In genomic region chr16:30996324-30996999, GRCh38 we compare ENCODE assay signal across 6 cellular contexts. TPM values are rescaled to one million over a fixed set of nuclear protein-coding genes. Genes with fewer than 3 reads are reported as not detected.
A peak's percentile ranks its signal among the peaks of the same experiment; 100 is the strongest.
DNase-seq lines count a peak whose midpoint lies in the region; FAIRE-seq and TF ChIP-seq lines count a peak whose summit lies in the region.

No MANE protein-coding gene starts in this region.

- H3K27ac ChIP-seq in KMS-11, result peak overlapping the region; percentile 49
- H3K27ac ChIP-seq in endothelial cell of umbilical vein (ENCODE audit: insufficient read depth, low read depth, low read length), result no peak overlapping the region
- peak overlapping the region; percentile 74 for H3K27ac ChIP-seq in skeletal muscle tissue (ENCODE audit: low read depth, low read length)

- H3K9me3 ChIP-seq in endothelial cell of umbilical vein (replicated peaks; ENCODE audit: control insufficient read depth, insufficient read depth, low read length), result no peaks in the 10 kb centered on the region
- H3K9me3 ChIP-seq in skeletal muscle tissue (ENCODE audit: control insufficient read depth in 3 of 3, low read length in 3 of 3), result no peaks in the 10 kb centered on the region

- intact Hi-C loops in endothelial cell of umbilical vein (cut with micrococcal nuclease), result loop anchor here (2.0 kb wide), 1 partner anchor 78 kb away; the partner anchor contains the start of genes ZNF646 and ZNF668

- peak; percentile 62 for FAIRE-seq in endothelial cell of umbilical vein (lab: Jason Lieb, UNC)

- TF ChIP-seq CTCF in KMS-11 (conservative IDR thresholded peaks at IDR 0.05; ENCODE audit: low read depth, low read length), result no peak
- TF ChIP-seq CTCF in endothelial cell of umbilical vein (IDR thresholded peaks at IDR 0.05; ENCODE audit: extremely low read depth in 1 of 2, insufficient read depth in 1 of 2, low read depth in 1 of 2, low read length in 2 of 2), result no peak
- TF ChIP-seq CTCF in GM10248 (IDR thresholded peaks at IDR 0.05; ENCODE audit: control extremely low read depth, extremely low read depth, low read depth, missing control alignments), result no peak

- H3K4me2 ChIP-seq in KMS-11 (peak overlapping the region; percentile 66), endothelial cell of umbilical vein (ENCODE audit: insufficient read depth, low read length) (peak overlapping the region; percentile 64)

- H3K9ac ChIP-seq in KMS-11, result peak overlapping the region; percentile 80
- H3K9ac ChIP-seq in endothelial cell of umbilical vein (replicated peaks; ENCODE audit: extremely low read depth, insufficient read depth, low read length), result peak overlapping the region; percentile 7
- H3K9ac ChIP-seq in skeletal muscle tissue (ENCODE audit: low read depth in 1 of 3, low read length in 3 of 3), result peak overlapping the region; percentile 43 to 76 (median 47)

- POLR2A ChIA-PET in endothelial cell of umbilical vein (lab: Charles Lee) (no interaction called here), GM10248 (lab: Yijun Ruan, JAX) (no interaction called here)

- H3K4me3 ChIP-seq in KMS-11 (IDR thresholded peaks at IDR 0.05; ENCODE audit: insufficient read depth, low read depth, low read length) (no peak overlapping the region), endothelial cell of umbilical vein (replicated peaks in 1 of 3; ENCODE audit: insufficient read depth in 1 of 3, low read depth in 1 of 3, low read length in 3 of 3) (peak overlapping the region; percentile 32 to 50 (median 41)), skeletal muscle tissue (ENCODE audit: low read length in 3 of 3) (peak overlapping the region; percentile 55 to 85 (median 77))

- H3K9me1 ChIP-seq in endothelial cell of umbilical vein (replicated peaks; ENCODE audit: control insufficient read depth, extremely low read depth, insufficient read depth, low read length), result no peaks in the 10 kb centered on the region

- peaks cover 4% of the 10 kb centered on the region; the same call in 1 of the 2 replicates for H3K27me3 ChIP-seq in KMS-11 (ENCODE audit: insufficient read depth, low read depth)
- no peaks in the 10 kb centered on the region for H3K27me3 ChIP-seq in endothelial cell of umbilical vein (ENCODE audit: control insufficient read depth in 2 of 2, insufficient read depth in 2 of 2, low read length in 2 of 2)
- H3K27me3 ChIP-seq in skeletal muscle tissue (ENCODE audit: control insufficient read depth in 3 of 3, insufficient read depth in 3 of 3, low read length in 3 of 3), result peaks cover 0 to 2% (median 0%) of the 10 kb centered on the region in 3 donors

- no peak for TF ChIP-seq POLR2A in endothelial cell of umbilical vein (IDR thresholded peaks at IDR 0.05; ENCODE audit: low read depth, low read length)

- dilution Hi-C loops in endothelial cell of umbilical vein (cut with MboI; ENCODE audit: extremely low pct_ligation_motif_present, low sequenced_read_pairs), result no loop called here

- no peaks in the 10 kb centered on the region for H3K36me3 ChIP-seq in KMS-11 (ENCODE audit: insufficient read depth)
- H3K36me3 ChIP-seq in endothelial cell of umbilical vein (ENCODE audit: control insufficient read depth in 2 of 2, extremely low read depth in 1 of 2, insufficient read depth in 2 of 2, low read length in 2 of 2), result no peaks in the 10 kb centered on the region
- H3K36me3 ChIP-seq in skeletal muscle tissue (ENCODE audit: control insufficient read depth in 3 of 3, insufficient read depth in 3 of 3, low read length in 3 of 3), result no peaks in the 10 kb centered on the region

- BruUV-seq in endothelial cell of umbilical vein (replicated peaks; lab: Mats Ljungman, UMichigan), result TSS peak; percentile 57

- DNase-seq in endothelial cell of umbilical vein (ENCODE audit: low read depth, low spot score), result peak; percentile 18
- no peak for DNase-seq in NCI-H1417 (lab: John Stamatoyannopoulos, UW)
- no peak for DNase-seq in GM10248 (ENCODE audit: extremely low spot score)
- no peak for DNase-seq in NCI-H524 (lab: John Stamatoyannopoulos, UW)

- H2AFZ ChIP-seq in KMS-11 (ENCODE audit: low read depth), result peak overlapping the region; percentile 77
- H2AFZ ChIP-seq in endothelial cell of umbilical vein (ENCODE audit: low read depth, low read length), result peak overlapping the region; percentile 79

- no peaks in the 10 kb centered on the region for H4K20me1 ChIP-seq in KMS-11 (ENCODE audit: insufficient read depth)
- no peaks in the 10 kb centered on the region for H4K20me1 ChIP-seq in endothelial cell of umbilical vein (replicated peaks; ENCODE audit: control insufficient read depth, extremely low read depth, insufficient read depth, low read length)

- no peaks in the 10 kb centered on the region for H3K79me2 ChIP-seq in KMS-11 (ENCODE audit: insufficient read depth, low read depth)
- H3K79me2 ChIP-seq in endothelial cell of umbilical vein (ENCODE audit: control insufficient read depth, insufficient read depth, low read length), result no peaks in the 10 kb centered on the region

- CTCF ChIA-PET in endothelial cell of umbilical vein (lab: Charles Lee), result interaction anchor here (1.5 to 1.6 kb wide), 2 partner anchors 11 to 12 kb away, joined by 3 to 5 read pairs; no protein-coding TSS in a partner anchor
- CTCF ChIA-PET in GM10248 (lab: Yijun Ruan, JAX), result interaction anchor here (1.0 to 3.9 kb wide), 2 partner anchors 11 to 146 kb away, joined by 3 to 25 read pairs; partner anchors contain the start of gene HSD3B7

- H3K4me1 ChIP-seq in KMS-11 (ENCODE audit: low read depth, poor library complexity, severe bottlenecking) (peaks cover 8% of the 10 kb centered on the region), endothelial cell of umbilical vein (ENCODE audit: control insufficient read depth, extremely low read depth, insufficient read depth, low read length) (no peaks in the 10 kb centered on the region), skeletal muscle tissue (ENCODE audit: control insufficient read depth in 3 of 3, insufficient read depth in 3 of 3, low read length in 3 of 3) (peaks cover 4 to 10% (median 7%) of the 10 kb centered on the region in 3 donors)

TF ChIP-seq in endothelial cell of umbilical vein, 7 proteins besides CTCF, POLR2A, EP300 and RAD21:
- TF ChIP-seq EZH2 (IDR thresholded peaks at IDR 0.05; ENCODE audit: borderline replicate concordance, low read depth, low read length, severe bottlenecking), result no peak
TF ChIP-seq in endothelial cell of umbilical vein: peak in this region for 0.

RNA-seq across cellular contexts. Expression of gene HSD3B7, which starts 11.5 kb away (rescaled TPM):
- total RNA-seq in endothelial cell of umbilical vein (2.9 and 3.5 TPM in 2 replicates), skeletal muscle tissue (12.5 TPM)
- polyA plus RNA-seq in endothelial cell of umbilical vein, result 4.8 and 6.3 TPM in 2 replicates
- polyA plus RNA-seq in endothelial cell of umbilical vein (2011; cell fraction: cytosol; rRNA removed), result 2.0 and 2.9 TPM in 2 replicates
- 2.9 and 4.8 TPM in 2 replicates for polyA plus RNA-seq in endothelial cell of umbilical vein (2011; cell fraction: nucleus; rRNA removed)
- polyA plus RNA-seq in endothelial cell of umbilical vein (2012), result 1.5 and 3.0 TPM in 2 replicates
- polyA minus RNA-seq in endothelial cell of umbilical vein, result 1.9 and 4.0 TPM in 2 replicates
- 5.8 TPM for polyA minus RNA-seq in endothelial cell of umbilical vein (2011; cell fraction: cytosol; rRNA and poly(A)+ RNA removed)
- 0.87 and 1.0 TPM in 2 replicates for polyA minus RNA-seq in endothelial cell of umbilical vein (2011; cell fraction: nucleus; rRNA and poly(A)+ RNA removed)

RNA-seq across cellular contexts. Expression of gene STX1B, which starts 14.0 kb away (rescaled TPM):
- 0.07 and 0.11 TPM in 2 replicates for total RNA-seq in endothelial cell of umbilical vein
- 0.14 and 0.21 TPM in 2 replicates for polyA plus RNA-seq in endothelial cell of umbilical vein
- 0.12 and 0.18 TPM in 2 replicates for polyA plus RNA-seq in endothelial cell of umbilical vein (2011; cell fraction: cytosol; rRNA removed)
- 0.84 and 0.97 TPM in 2 replicates for polyA plus RNA-seq in endothelial cell of umbilical vein (2011; cell fraction: nucleus; rRNA removed)
- 0.10 and 0.24 TPM in 2 replicates for polyA plus RNA-seq in endothelial cell of umbilical vein (2012)
- polyA minus RNA-seq in endothelial cell of umbilical vein, result 0.10 TPM in 1 of 2 replicates, not detected in the other
- polyA minus RNA-seq in endothelial cell of umbilical vein (2011; cell fraction: cytosol; rRNA and poly(A)+ RNA removed), result 0.51 TPM
- 0.29 and 0.67 TPM in 2 replicates for polyA minus RNA-seq in endothelial cell of umbilical vein (2011; cell fraction: nucleus; rRNA and poly(A)+ RNA removed)
- not detected for total RNA-seq in skeletal muscle tissue

RNA-seq across cellular contexts. Expression of gene STX4, which starts 36.9 kb away (rescaled TPM):
- total RNA-seq in endothelial cell of umbilical vein (60.7 and 65.2 TPM in 2 replicates), skeletal muscle tissue (19.3 TPM)
- 49.4 and 49.5 TPM in 2 replicates for polyA plus RNA-seq in endothelial cell of umbilical vein
- polyA plus RNA-seq in endothelial cell of umbilical vein (2011; cell fraction: cytosol; rRNA removed), result 44.1 and 47.8 TPM in 2 replicates
- polyA plus RNA-seq in endothelial cell of umbilical vein (2011; cell fraction: nucleus; rRNA removed), result 138 TPM in 2 replicates
- polyA plus RNA-seq in endothelial cell of umbilical vein (2012), result 77.9 and 85.6 TPM in 2 replicates
- polyA minus RNA-seq in endothelial cell of umbilical vein, result 37.0 and 45.8 TPM in 2 replicates
- polyA minus RNA-seq in endothelial cell of umbilical vein (2011; cell fraction: cytosol; rRNA and poly(A)+ RNA removed), result 8.8 TPM
- 20.9 and 28.4 TPM in 2 replicates for polyA minus RNA-seq in endothelial cell of umbilical vein (2011; cell fraction: nucleus; rRNA and poly(A)+ RNA removed)

RNA-seq across cellular contexts. Expression of gene SETD1A, which starts 38.9 kb away (rescaled TPM):
- total RNA-seq in endothelial cell of umbilical vein (21.3 and 25.6 TPM in 2 replicates), skeletal muscle tissue (3.7 TPM)
- polyA plus RNA-seq in endothelial cell of umbilical vein, result 3.4 and 3.5 TPM in 2 replicates
- polyA plus RNA-seq in endothelial cell of umbilical vein (2011; cell fraction: cytosol; rRNA removed), result 4.5 and 4.9 TPM in 2 replicates
- 14.1 and 16.1 TPM in 2 replicates for polyA plus RNA-seq in endothelial cell of umbilical vein (2011; cell fraction: nucleus; rRNA removed)
- 12.3 and 20.5 TPM in 2 replicates for polyA plus RNA-seq in endothelial cell of umbilical vein (2012)
- 4.2 and 8.2 TPM in 2 replicates for polyA minus RNA-seq in endothelial cell of umbilical vein
- 7.9 TPM for polyA minus RNA-seq in endothelial cell of umbilical vein (2011; cell fraction: cytosol; rRNA and poly(A)+ RNA removed)
- 7.6 and 11.5 TPM in 2 replicates for polyA minus RNA-seq in endothelial cell of umbilical vein (2011; cell fraction: nucleus; rRNA and poly(A)+ RNA removed)

RNA-seq across cellular contexts. Expression of gene ORAI3, which starts 47.6 kb away (rescaled TPM):
- 17.0 and 17.6 TPM in 2 replicates for total RNA-seq in endothelial cell of umbilical vein
- 25.4 and 33.9 TPM in 2 replicates for polyA plus RNA-seq in endothelial cell of umbilical vein
- polyA plus RNA-seq in endothelial cell of umbilical vein (2011; cell fraction: cytosol; rRNA removed), result 15.8 and 17.9 TPM in 2 replicates
- 9.4 and 10.3 TPM in 2 replicates for polyA plus RNA-seq in endothelial cell of umbilical vein (2011; cell fraction: nucleus; rRNA removed)
- 6.0 and 7.1 TPM in 2 replicates for polyA plus RNA-seq in endothelial cell of umbilical vein (2012)
- 18.3 and 23.1 TPM in 2 replicates for polyA minus RNA-seq in endothelial cell of umbilical vein
- 6.0 TPM for polyA minus RNA-seq in endothelial cell of umbilical vein (2011; cell fraction: cytosol; rRNA and poly(A)+ RNA removed)
- polyA minus RNA-seq in endothelial cell of umbilical vein (2011; cell fraction: nucleus; rRNA and poly(A)+ RNA removed), result 6.1 and 6.9 TPM in 2 replicates
- 9.4 TPM for total RNA-seq in skeletal muscle tissue

Comparison
In these comparisons a context has a peak if more than half of its experiments do, and no peak if none do; other contexts are left out.
1. H3K9ac ChIP-seq: peak in every context shown above with its lines; median percentile 80 in KMS-11; 47 in skeletal muscle tissue; 7 in endothelial cell of umbilical vein.